ENCODE assay signal across 16 cellular contexts in the genomic region with DNA sequence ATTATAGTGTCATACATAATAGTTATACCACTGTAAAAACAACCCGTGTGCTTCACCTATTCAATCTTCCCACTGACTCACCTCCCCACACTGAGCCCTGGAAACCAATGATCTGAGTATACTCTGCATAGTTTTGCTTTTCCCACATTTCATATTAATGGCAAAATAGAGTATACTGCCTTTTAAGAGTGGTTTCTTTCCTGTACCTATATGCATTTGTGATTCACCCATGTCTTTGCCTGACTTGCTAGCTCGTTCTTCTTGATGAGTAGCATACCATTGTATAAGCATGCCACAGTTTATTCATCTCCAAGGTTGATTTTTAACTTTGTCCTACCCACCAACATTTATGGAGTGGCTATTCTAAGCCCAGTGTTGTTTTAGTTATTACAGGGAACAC.
DNase-seq lines count a peak whose midpoint lies in the region; ATAC-seq and TF ChIP-seq lines count a peak whose summit lies in the region.
"Had no signal": no experiment of that assay in that cellular context is flagged by ENCODE, and none has a peak within 500 bp of the region (broad histone marks: within the 10 kb centered on the region; RNA-seq: fewer than 3 reads in every experiment).

No MANE protein-coding gene starts in this region.

- ATAC-seq in activated naive CD8-positive, alpha-beta T cell treated with anti-CD3 and anti-CD28 coated beads, Interleukin-2, amount 50 U/mL, for 24 hours: peak; percentile 49
- peak; percentile 78 for ATAC-seq in left colon

- H3K4me1 Mint-ChIP-seq in activated naive CD8-positive, alpha-beta T cell treated with anti-CD3 and anti-CD28 coated beads, Interleukin-2, amount 50 U/mL, for 24 hours: no peaks in the 10 kb centered on the region
- H3K4me1 Mint-ChIP-seq in activated naive CD8-positive, alpha-beta T cell treated with anti-CD3 and anti-CD28 coated beads for 36 hours: no peaks in the 10 kb centered on the region
- H3K4me1 Mint-ChIP-seq in glutamatergic neuron (ENCODE audit: low read depth, unreplicated experiment): no peaks in the 10 kb centered on the region

- H3K27me3 Mint-ChIP-seq in activated naive CD8-positive, alpha-beta T cell treated with anti-CD3 and anti-CD28 coated beads, Interleukin-2, amount 50 U/mL, for 24 hours: peaks cover 2% of the 10 kb centered on the region
- no peaks in the 10 kb centered on the region for H3K27me3 Mint-ChIP-seq in activated naive CD8-positive, alpha-beta T cell treated with anti-CD3 and anti-CD28 coated beads for 36 hours
- no peaks in the 10 kb centered on the region for H3K27me3 Mint-ChIP-seq in glutamatergic neuron (ENCODE audit: unreplicated experiment)

- H3K27ac ChIP-seq in transverse colon: peak overlapping the region; percentile 39 to 60 (median 54)
- H3K27ac ChIP-seq: 22Rv1, RWPE1 had no signal

- no peak for TF ChIP-seq POLR2A in transverse colon (IDR thresholded peaks at IDR 0.05)

- H3K9me3 Mint-ChIP-seq in activated naive CD8-positive, alpha-beta T cell treated with anti-CD3 and anti-CD28 coated beads, Interleukin-2, amount 50 U/mL, for 24 hours: no peaks in the 10 kb centered on the region
- H3K9me3 Mint-ChIP-seq in activated naive CD8-positive, alpha-beta T cell treated with anti-CD3 and anti-CD28 coated beads for 36 hours: no peaks in the 10 kb centered on the region
- H3K9me3 Mint-ChIP-seq in glutamatergic neuron (ENCODE audit: unreplicated experiment): no peaks in the 10 kb centered on the region

- H3K4me3 ChIP-seq in epithelial cell of proximal tubule (ENCODE audit: low read depth, low read length) (no peak overlapping the region), transverse colon (peak overlapping the region in 1 of 4 donors; percentile 26)

- H3K9me3 ChIP-seq in transverse colon: no peaks in the 10 kb centered on the region

- no peaks in the 10 kb centered on the region for H3K36me3 ChIP-seq in transverse colon

- TF ChIP-seq CTCF in epithelial cell of proximal tubule (conservative IDR thresholded peaks at IDR 0.05; ENCODE audit: low read depth, low read length): no peak
- no peak for TF ChIP-seq CTCF in transverse colon (IDR thresholded peaks at IDR 0.05)
- no peak for TF ChIP-seq CTCF in glutamatergic neuron (IDR thresholded peaks at IDR 0.05; ENCODE audit: partially characterized antibody, unreplicated experiment)

- no peak overlapping the region for H3K27ac Mint-ChIP-seq in activated naive CD8-positive, alpha-beta T cell treated with anti-CD3 and anti-CD28 coated beads, Interleukin-2, amount 50 U/mL, for 24 hours
- H3K27ac Mint-ChIP-seq in activated naive CD8-positive, alpha-beta T cell treated with anti-CD3 and anti-CD28 coated beads for 36 hours: no peak overlapping the region
- no peak overlapping the region for H3K27ac Mint-ChIP-seq in glutamatergic neuron (ENCODE audit: unreplicated experiment)

- intact Hi-C loops in left colon (cut with DNase I, micrococcal nuclease) (no loop called here), transverse colon (cut with DNase I; ENCODE audit: low total_unique reads) (no loop called here)

- no peaks in the 10 kb centered on the region for H3K27me3 ChIP-seq in transverse colon

- WGBS in transverse colon (ENCODE audit: low coverage in 1 of 2), 2 donors: 40 to 47% methylated on average over 2 of the region's 2 CpGs

- TF ChIP-seq EP300 in transverse colon (IDR thresholded peaks at IDR 0.05; ENCODE audit: low read depth): no peak

- DNase-seq in activated naive CD8-positive, alpha-beta T cell treated with anti-CD3 and anti-CD28 coated beads, Interleukin-2, amount 50 U/mL, for 24 hours: no peak
- DNase-seq in activated naive CD8-positive, alpha-beta T cell treated with anti-CD3 and anti-CD28 coated beads for 36 hours: no peak
- DNase-seq in epithelial cell of proximal tubule (ENCODE audit: low read depth) (peak; percentile 40), left colon (no peak), transverse colon (no peak), NCI-H526 (lab: John Stamatoyannopoulos, UW) (no peak), glutamatergic neuron (no peak), MV-4-11 (lab: John Stamatoyannopoulos, UW) (no peak)
- DNase-seq: KBM-7, NCI-H1105 treated with DMSO at 0.1 percent for 48 hours, NCI-H2029, NCI-H446, NCI-H526 treated with DMSO at 0.1 percent for 48 hours, SHP77 had no signal

- H3K4me1 ChIP-seq in transverse colon: peaks cover 14 to 40% (median 15%) of the 10 kb centered on the region in 4 donors

- no peaks in the 10 kb centered on the region for H3K36me3 Mint-ChIP-seq in activated naive CD8-positive, alpha-beta T cell treated with anti-CD3 and anti-CD28 coated beads, Interleukin-2, amount 50 U/mL, for 24 hours (ENCODE audit: low read depth)
- no peaks in the 10 kb centered on the region for H3K36me3 Mint-ChIP-seq in activated naive CD8-positive, alpha-beta T cell treated with anti-CD3 and anti-CD28 coated beads for 36 hours
- H3K36me3 Mint-ChIP-seq in glutamatergic neuron (ENCODE audit: unreplicated experiment): no peaks in the 10 kb centered on the region

- no peak overlapping the region for H3K4me3 Mint-ChIP-seq in activated naive CD8-positive, alpha-beta T cell treated with anti-CD3 and anti-CD28 coated beads, Interleukin-2, amount 50 U/mL, for 24 hours
- H3K4me3 Mint-ChIP-seq in activated naive CD8-positive, alpha-beta T cell treated with anti-CD3 and anti-CD28 coated beads for 36 hours: no peak overlapping the region
- H3K4me3 Mint-ChIP-seq in glutamatergic neuron (ENCODE audit: unreplicated experiment): no peak overlapping the region

- in situ Hi-C loops in transverse colon (cut with MboI; ENCODE audit: low pct_ligation_motif_present in 1 of 4, low pct_unique_long_range_greater_than_20kb in 1 of 4, low sequenced_read_pairs in 3 of 4): no loop called here
